In genomic region chr19:18599485-18599884, GRCh38 we compare ENCODE assay signal across 2 cellular contexts.
TF ChIP-seq lines count a peak whose summit lies in the region.

No MANE protein-coding gene starts in this region.

TF ChIP-seq in SK-N-SH, 30 proteins besides CTCF, POLR2A, EP300 and RAD21:
- no peak for TF ChIP-seq REST (IDR thresholded peaks at IDR 0.05; ENCODE audit: low read depth, low read length)
- no peak for TF ChIP-seq NRF1 (IDR thresholded peaks at IDR 0.05; ENCODE audit: low read depth, low read length)
- no peak for TF ChIP-seq POLR2AphosphoS5 (IDR thresholded peaks at IDR 0.05; ENCODE audit: low read depth, low read length)
- TF ChIP-seq USF1 (IDR thresholded peaks at IDR 0.05; ENCODE audit: borderline replicate concordance, low read depth), result no peak
- no peak for TF ChIP-seq MAX (IDR thresholded peaks at IDR 0.05; ENCODE audit: low read depth)
- no peak for TF ChIP-seq MEF2A (IDR thresholded peaks at IDR 0.05; ENCODE audit: borderline replicate concordance, low read depth)
- no peak for TF ChIP-seq JUND (IDR thresholded peaks at IDR 0.05)
- TF ChIP-seq SMC3 (IDR thresholded peaks at IDR 0.05; ENCODE audit: low read depth, low read length), result no peak
- no peak for TF ChIP-seq TEAD4 (IDR thresholded peaks at IDR 0.05; ENCODE audit: borderline replicate concordance, insufficient read depth)
- TF ChIP-seq PBX3 (IDR thresholded peaks at IDR 0.05), result no peak
- TF ChIP-seq SIN3A (IDR thresholded peaks at IDR 0.05; ENCODE audit: borderline replicate concordance, low read depth, low read length), result no peak
- TF ChIP-seq TCF12 (IDR thresholded peaks at IDR 0.05), result no peak
- no peak for TF ChIP-seq USF2 (IDR thresholded peaks at IDR 0.05; ENCODE audit: borderline replicate concordance, low read depth, low read length)
- TF ChIP-seq TAF1 (IDR thresholded peaks at IDR 0.05; ENCODE audit: borderline replicate concordance, low read depth, low read length), result no peak

TF ChIP-seq in SK-N-SH treated with all-trans-retinoic acid at 6 μM for 48 hours, 23 proteins besides CTCF, POLR2A, EP300 and RAD21 (continued from another document):
- TF ChIP-seq TSHZ2 (CRISPR knock-in tag; IDR thresholded peaks at IDR 0.05), result no peak
- no peak for TF ChIP-seq PPARA (CRISPR knock-in tag; IDR thresholded peaks at IDR 0.05; ENCODE audit: borderline replicate concordance)
- TF ChIP-seq PATZ1 (CRISPR knock-in tag; IDR thresholded peaks at IDR 0.05; ENCODE audit: borderline replicate concordance), result no peak
- no peak for TF ChIP-seq RARB (CRISPR knock-in tag; IDR thresholded peaks at IDR 0.05)
- no peak for TF ChIP-seq ESRRG (CRISPR knock-in tag; IDR thresholded peaks at IDR 0.05)
- no peak for TF ChIP-seq ZNF8 (CRISPR knock-in tag; IDR thresholded peaks at IDR 0.05)
- no peak for TF ChIP-seq ARNTL (CRISPR knock-in tag; IDR thresholded peaks at IDR 0.05; ENCODE audit: borderline replicate concordance, low read depth)
